1 cellular context compared by ENCODE assay signal in the genomic region with DNA sequence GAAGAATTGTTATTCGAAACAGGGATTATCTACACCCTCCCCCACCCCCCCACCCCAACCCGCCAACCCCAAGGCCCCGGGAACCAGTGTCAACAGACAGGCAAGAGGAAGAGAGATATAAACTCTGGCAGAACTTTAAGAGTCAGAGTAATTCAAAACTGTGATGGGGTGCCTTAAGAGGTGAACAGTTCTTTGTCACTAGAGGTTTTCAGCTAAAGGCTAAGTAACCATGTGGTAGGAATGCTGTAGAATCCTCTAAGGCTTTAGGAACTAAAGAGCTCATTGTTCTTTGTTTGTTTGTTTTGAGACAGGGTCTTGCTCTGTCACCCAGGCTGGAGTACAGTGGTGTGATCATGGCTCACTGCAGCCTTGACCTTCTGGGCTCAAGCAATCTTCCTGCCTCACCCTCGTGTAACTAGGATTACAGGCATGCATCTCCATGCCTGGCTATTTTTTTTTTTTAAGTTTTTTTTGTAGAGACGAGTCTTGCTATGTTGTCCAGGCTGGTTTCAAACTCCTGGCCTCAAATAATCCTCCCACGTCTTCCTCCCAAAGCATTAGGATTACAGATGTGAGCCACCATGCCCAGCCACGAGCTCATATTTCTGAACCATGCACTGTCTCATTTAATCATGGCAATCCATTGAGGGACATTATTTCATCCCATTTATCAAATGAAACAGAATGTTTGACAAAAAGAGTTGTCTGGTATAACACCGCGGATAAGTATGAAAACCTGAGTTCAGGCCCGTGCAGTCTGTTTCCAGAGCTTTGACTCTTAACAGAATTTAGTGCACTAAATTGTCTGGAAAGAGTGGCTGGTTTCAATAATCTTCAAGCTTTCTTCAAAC.
A peak's percentile ranks its signal among the peaks of the same experiment; 100 is the strongest.
TF ChIP-seq lines count a peak whose summit lies in the region.

No MANE protein-coding gene starts in this region.

TF ChIP-seq in HepG2, 621 proteins besides CTCF, POLR2A, EP300 and RAD21 (continued from another document and continues in another):
- TF ChIP-seq ZNF784 (CRISPR knock-in tag; IDR thresholded peaks at IDR 0.05; ENCODE audit: borderline replicate concordance) = peak; percentile 23; the same call in 1 of the 2 replicates
- TF ChIP-seq ZSCAN29 (CRISPR knock-in tag; conservative IDR thresholded peaks at IDR 0.05) = 0 out of 2 replicates have a peak, but pooled peaks have one; percentile 81
- TF ChIP-seq PAX8 (CRISPR knock-in tag; IDR thresholded peaks at IDR 0.05; ENCODE audit: borderline replicate concordance) = 0 out of 2 replicates have a peak, but pooled peaks have one; percentile 59
- peak; percentile 99 for TF ChIP-seq NCOA2 (CRISPR knock-in tag; IDR thresholded peaks at IDR 0.05)
- peak; percentile 95; the same call in 1 of the 2 replicates for TF ChIP-seq KAT7 (CRISPR knock-in tag; IDR thresholded peaks at IDR 0.05; ENCODE audit: borderline replicate concordance)
- no peak for TF ChIP-seq KAT2B (IDR thresholded peaks at IDR 0.05; ENCODE audit: borderline replicate concordance, low read depth, low read length)
- TF ChIP-seq ZNF782 (CRISPR knock-in tag; IDR thresholded peaks at IDR 0.05; ENCODE audit: borderline replicate concordance) = peak; percentile 82; the same call in 1 of the 2 replicates
- TF ChIP-seq ZMYM3 (CRISPR knock-in tag; IDR thresholded peaks at IDR 0.05) = peak; percentile 96
- no peak for TF ChIP-seq GABPA (IDR thresholded peaks at IDR 0.05; ENCODE audit: low read depth, low read length)
- TF ChIP-seq GABPA (CRISPR knock-in tag; IDR thresholded peaks at IDR 0.05; ENCODE audit: low read depth) = peak; percentile 59; the same call in 1 of the 2 replicates
- no peak for TF ChIP-seq FIP1L1 (IDR thresholded peaks at IDR 0.05; ENCODE audit: borderline replicate concordance, insufficient read depth, low read depth, low read length)
- TF ChIP-seq MTA3 (CRISPR knock-in tag; IDR thresholded peaks at IDR 0.05) = no peak
- TF ChIP-seq MXD4 (CRISPR knock-in tag; IDR thresholded peaks at IDR 0.05) = peak; percentile 46; the same call in 1 of the 2 replicates
- TF ChIP-seq ZNF616 (CRISPR knock-in tag; IDR thresholded peaks at IDR 0.05; ENCODE audit: low read depth) = no peak
- TF ChIP-seq ZHX2 (IDR thresholded peaks at IDR 0.05; ENCODE audit: low read depth) = no peak
- TF ChIP-seq ZHX2 (CRISPR knock-in tag; IDR thresholded peaks at IDR 0.05; ENCODE audit: borderline replicate concordance) = no peak; the same call in 1 of the 2 replicates
- TF ChIP-seq NFKB2 (CRISPR knock-in tag; IDR thresholded peaks at IDR 0.05; ENCODE audit: borderline replicate concordance) = no peak
- TF ChIP-seq, protein P1, sequence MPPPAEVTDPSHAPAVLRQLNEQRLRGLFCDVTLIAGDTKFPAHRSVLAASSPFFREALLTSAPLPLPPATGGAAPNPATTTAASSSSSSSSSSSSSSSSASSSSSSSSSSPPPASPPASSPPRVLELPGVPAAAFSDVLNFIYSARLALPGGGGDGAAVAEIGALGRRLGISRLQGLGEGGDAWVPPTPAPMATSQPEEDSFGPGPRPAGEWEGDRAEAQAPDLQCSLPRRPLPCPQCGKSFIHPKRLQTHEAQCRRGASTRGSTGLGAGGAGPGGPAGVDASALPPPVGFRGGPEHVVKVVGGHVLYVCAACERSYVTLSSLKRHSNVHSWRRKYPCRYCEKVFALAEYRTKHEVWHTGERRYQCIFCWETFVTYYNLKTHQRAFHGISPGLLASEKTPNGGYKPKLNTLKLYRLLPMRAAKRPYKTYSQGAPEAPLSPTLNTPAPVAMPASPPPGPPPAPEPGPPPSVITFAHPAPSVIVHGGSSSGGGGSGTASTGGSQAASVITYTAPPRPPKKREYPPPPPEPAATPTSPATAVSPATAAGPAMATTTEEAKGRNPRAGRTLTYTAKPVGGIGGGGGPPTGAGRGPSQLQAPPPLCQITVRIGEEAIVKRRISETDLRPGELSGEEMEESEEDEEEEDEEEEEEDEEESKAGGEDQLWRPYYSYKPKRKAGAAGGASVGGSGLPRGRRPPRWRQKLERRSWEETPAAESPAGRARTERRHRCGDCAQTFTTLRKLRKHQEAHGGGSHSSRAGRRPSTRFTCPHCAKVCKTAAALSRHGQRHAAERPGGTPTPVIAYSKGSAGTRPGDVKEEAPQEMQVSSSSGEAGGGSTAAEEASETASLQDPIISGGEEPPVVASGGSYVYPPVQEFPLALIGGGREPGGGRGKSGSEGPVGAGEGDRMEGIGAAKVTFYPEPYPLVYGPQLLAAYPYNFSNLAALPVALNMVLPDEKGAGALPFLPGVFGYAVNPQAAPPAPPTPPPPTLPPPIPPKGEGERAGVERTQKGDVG (CRISPR knock-in tag; IDR thresholded peaks at IDR 0.05; ENCODE audit: borderline replicate concordance) = peak; percentile 93
- TF ChIP-seq TBX3 (IDR thresholded peaks at IDR 0.05; ENCODE audit: borderline replicate concordance) = peak; percentile 82; the same call in 1 of the 2 replicates
- TF ChIP-seq HMGXB3 (CRISPR knock-in tag; IDR thresholded peaks at IDR 0.05; ENCODE audit: borderline replicate concordance) = peak; percentile 73; the same call in 1 of the 2 replicates
- peak; percentile 92; the same call in 1 of the 2 replicates for TF ChIP-seq FOXK1 (CRISPR knock-in tag; IDR thresholded peaks at IDR 0.05; ENCODE audit: borderline replicate concordance, low read depth)
- TF ChIP-seq FLYWCH1 (CRISPR knock-in tag; IDR thresholded peaks at IDR 0.05) = 0 out of 2 replicates have a peak, but pooled peaks have one; percentile 31
- TF ChIP-seq POGZ (CRISPR knock-in tag; IDR thresholded peaks at IDR 0.05) = peak; percentile 98
- TF ChIP-seq LRRFIP1 (CRISPR knock-in tag; conservative IDR thresholded peaks at IDR 0.05) = no peak
- TF ChIP-seq GMEB1 (CRISPR knock-in tag; IDR thresholded peaks at IDR 0.05; ENCODE audit: borderline replicate concordance) = peak; percentile 43; the same call in 1 of the 2 replicates
- peak; percentile 78; the same call in 1 of the 2 replicates for TF ChIP-seq ZC3H4 (CRISPR knock-in tag; IDR thresholded peaks at IDR 0.05; ENCODE audit: borderline replicate concordance)
- TF ChIP-seq, protein P2, sequence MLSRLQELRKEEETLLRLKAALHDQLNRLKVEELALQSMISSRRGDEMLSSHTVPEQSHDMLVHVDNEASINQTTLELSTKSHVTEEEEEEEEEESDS (CRISPR knock-in tag; IDR thresholded peaks at IDR 0.05; ENCODE audit: borderline replicate concordance) = no peak
- peak; percentile 70; the same call in 1 of the 2 replicates for TF ChIP-seq TP53 (CRISPR knock-in tag; conservative IDR thresholded peaks at IDR 0.05)
- peak; percentile 94; the same call in 1 of the 2 replicates for TF ChIP-seq ZBTB7A (CRISPR knock-in tag; IDR thresholded peaks at IDR 0.05)
- TF ChIP-seq, protein P3, sequence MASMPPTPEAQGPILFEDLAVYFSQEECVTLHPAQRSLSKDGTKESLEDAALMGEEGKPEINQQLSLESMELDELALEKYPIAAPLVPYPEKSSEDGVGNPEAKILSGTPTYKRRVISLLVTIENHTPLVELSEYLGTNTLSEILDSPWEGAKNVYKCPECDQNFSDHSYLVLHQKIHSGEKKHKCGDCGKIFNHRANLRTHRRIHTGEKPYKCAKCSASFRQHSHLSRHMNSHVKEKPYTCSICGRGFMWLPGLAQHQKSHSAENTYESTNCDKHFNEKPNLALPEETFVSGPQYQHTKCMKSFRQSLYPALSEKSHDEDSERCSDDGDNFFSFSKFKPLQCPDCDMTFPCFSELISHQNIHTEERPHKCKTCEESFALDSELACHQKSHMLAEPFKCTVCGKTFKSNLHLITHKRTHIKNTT (CRISPR knock-in tag; IDR thresholded peaks at IDR 0.05) = no peak
- peak; percentile 96 to 97 for TF ChIP-seq NR2F1 (CRISPR knock-in tag; IDR thresholded peaks at IDR 0.05)
- TF ChIP-seq ZNF326 (CRISPR knock-in tag; IDR thresholded peaks at IDR 0.05; ENCODE audit: borderline replicate concordance) = no peak
